In the genomic region with DNA sequence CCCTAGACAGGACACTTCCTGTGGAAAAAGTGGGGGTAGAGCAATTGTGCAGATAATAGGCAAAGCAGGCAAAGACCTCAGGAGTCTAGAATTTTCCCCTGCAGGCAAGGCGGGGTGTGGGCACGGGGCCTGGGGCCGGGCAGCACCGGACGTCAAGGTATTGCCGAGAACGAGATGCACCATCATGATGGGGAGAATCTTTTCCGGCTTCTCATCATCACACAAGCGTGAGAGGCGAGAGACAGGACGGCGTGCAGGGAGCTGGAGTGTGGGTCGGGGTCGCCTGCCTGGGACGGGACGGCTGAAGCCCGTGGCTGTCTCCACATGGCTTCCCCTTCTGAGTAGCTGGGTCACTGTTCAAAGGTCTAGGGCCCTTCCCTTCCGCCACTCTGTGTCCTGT, we compare ENCODE assay signal across 33 cellular contexts. TPM values are rescaled to one million over a fixed set of nuclear protein-coding genes. Genes with fewer than 3 reads are reported as not detected.
"Had no signal": no experiment of that assay in that cellular context is flagged by ENCODE, and none has a peak within 500 bp of the region (broad histone marks: within the 10 kb centered on the region; RNA-seq: fewer than 3 reads in every experiment).

No MANE protein-coding gene starts in this region.

- H3K9me3 ChIP-seq: adrenal gland, ascending aorta, body of pancreas had no signal

- H3K27me3 ChIP-seq: adrenal gland, ascending aorta, body of pancreas, brain microvascular endothelial cell, cardiac muscle cell had no signal

- H3K36me3 ChIP-seq: adrenal gland, ascending aorta, brain microvascular endothelial cell, breast epithelium, cardiac muscle cell had no signal

- H3K4me3 ChIP-seq: adrenal gland, ascending aorta, body of pancreas, breast epithelium, cardiac muscle cell had no signal

- H3K4me1 ChIP-seq: ascending aorta, body of pancreas, breast epithelium had no signal

- H3K27ac ChIP-seq: adrenal gland, ascending aorta, body of pancreas, brain microvascular endothelial cell, breast epithelium, cardiac muscle cell had no signal

- DNase-seq: activated effector memory CD4-positive, alpha-beta T cell treated with anti-CD3 and anti-CD28 coated beads, Interleukin-2, amount 50 U/mL, for 16 hours; activated effector memory CD4-positive, alpha-beta T cell treated with Interleukin-2 at 50 U/mL for 16 hours; activated gamma-delta T cell; activated gamma-delta T cell treated with Interleukin-2 at 50 U/mL for 16 hours; activated naive CD4-positive, alpha-beta T cell; activated naive CD4-positive, alpha-beta T cell treated with anti-CD3 and anti-CD28 coated beads for 36 hours; activated naive CD4-positive, alpha-beta T cell treated with anti-CD3 and anti-CD28 coated beads, Interleukin-2, amount 10 ng/mL, durations not matched to agents 7 days and 5 days; activated naive CD4-positive, alpha-beta T cell treated with anti-CD3 and anti-CD28 coated beads, Interleukin-2, amount 50 U/mL, for 16 hours; activated naive CD4-positive, alpha-beta T cell treated with Interleukin-2 at 50 U/mL for 16 hours; activated naive CD8-positive, alpha-beta T cell treated with anti-CD3 and anti-CD28 coated beads for 36 hours; activated naive CD8-positive, alpha-beta T cell treated with anti-CD3 and anti-CD28 coated beads, Interleukin-2, amount 10 ng/mL, durations not matched to agents 7 days and 5 days; activated naive CD8-positive, alpha-beta T cell treated with anti-CD3 and anti-CD28 coated beads, Interleukin-2, amount 50 U/mL, for 24 hours; activated T-cell treated with anti-CD3 and anti-CD28 coated beads for 4 hours; activated T-cell treated with anti-CD3 and anti-CD28 coated beads, Interleukin-2, amount 50 U/mL, for 1 hour; activated T-cell treated with anti-CD3 and anti-CD28 coated beads, Interleukin-2, amount 50 U/mL, for 24 hours; activated T-cell treated with anti-CD3 and anti-CD28 coated beads, Interleukin-2, amount 50 U/mL, for 4 hours; activated T-cell treated with anti-CD3 and anti-CD28 coated beads, Interleukin-2, amount 50 U/mL, for 48 hours; activated T-cell treated with anti-CD3 and anti-CD28 coated beads, Interleukin-2, amount 50 U/mL, for 72 hours; adrenal gland; amniotic stem cell; amygdala; anterior cingulate cortex; aorta; body of pancreas; brain microvascular endothelial cell; caudate nucleus; central memory CD4-positive, alpha-beta T cell; cerebellar nuclear complex had no signal

- ATAC-seq: activated naive CD4-positive, alpha-beta T cell treated with anti-CD3 and anti-CD28 coated beads, Interleukin-2, amount 50 U/mL, for 72 hours; activated naive CD8-positive, alpha-beta T cell treated with anti-CD3 and anti-CD28 coated beads, Interleukin-2, amount 50 U/mL, for 24 hours; activated T-cell treated with anti-CD3 and anti-CD28 coated beads, Interleukin-2, amount 50 U/mL, for 4 hours; activated T-cell treated with anti-CD3 and anti-CD28 coated beads, Interleukin-2, amount 50 U/mL, for 72 hours; activated T-helper 17 cell treated with anti-CD3 and anti-CD28 coated beads, Interleukin-2, amount 50 U/mL, for 72 hours; body of pancreas had no signal

RNA-seq across cellular contexts. Expression of a gene that starts 44.5 kb away (rescaled TPM):
- total RNA-seq: activated naive CD4-positive, alpha-beta T cell treated with anti-CD3 and anti-CD28 coated beads for 36 hours; activated naive CD4-positive, alpha-beta T cell treated with anti-CD3 and anti-CD28 coated beads, Interleukin-2, amount 50 U/mL, for 72 hours; activated naive CD8-positive, alpha-beta T cell treated with anti-CD3 and anti-CD28 coated beads for 36 hours; activated naive CD8-positive, alpha-beta T cell treated with anti-CD3 and anti-CD28 coated beads, Interleukin-2, amount 10 ng/mL, durations not matched to agents 7 days and 5 days had no signal
